1 cellular context compared by ENCODE assay signal in the genomic region with DNA sequence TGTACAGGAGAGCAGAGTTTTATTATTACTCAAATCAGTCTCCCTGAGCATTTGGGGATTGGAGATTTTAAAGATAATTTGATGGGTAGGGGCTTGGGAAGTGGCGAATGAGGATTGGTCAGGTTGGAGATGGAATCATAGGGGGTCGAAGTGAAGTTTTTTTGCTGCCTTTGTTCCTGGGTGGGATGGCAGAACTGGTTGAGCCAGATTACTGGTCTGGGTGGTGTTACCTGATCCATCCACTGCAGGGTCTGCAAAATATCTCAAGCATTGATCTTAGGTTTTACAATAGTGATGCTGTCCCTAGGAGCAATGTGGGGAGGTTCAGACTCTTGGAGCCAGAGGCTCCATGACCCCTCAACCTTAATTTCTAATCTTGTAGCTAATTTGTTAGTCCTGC.
TF ChIP-seq lines count a peak whose summit lies in the region.

No MANE protein-coding gene starts in this region.

TF ChIP-seq in GM23338, 12 proteins besides CTCF, POLR2A, EP300 and RAD21 (continued from another document):
- no peak for TF ChIP-seq JUNB (IDR thresholded peaks at IDR 0.05; ENCODE audit: unreplicated experiment)
- TF ChIP-seq NANOG (IDR thresholded peaks at IDR 0.05; ENCODE audit: borderline replicate concordance) = no peak
